Comparison of ENCODE assay signal across 8 cellular contexts in the genomic region with DNA sequence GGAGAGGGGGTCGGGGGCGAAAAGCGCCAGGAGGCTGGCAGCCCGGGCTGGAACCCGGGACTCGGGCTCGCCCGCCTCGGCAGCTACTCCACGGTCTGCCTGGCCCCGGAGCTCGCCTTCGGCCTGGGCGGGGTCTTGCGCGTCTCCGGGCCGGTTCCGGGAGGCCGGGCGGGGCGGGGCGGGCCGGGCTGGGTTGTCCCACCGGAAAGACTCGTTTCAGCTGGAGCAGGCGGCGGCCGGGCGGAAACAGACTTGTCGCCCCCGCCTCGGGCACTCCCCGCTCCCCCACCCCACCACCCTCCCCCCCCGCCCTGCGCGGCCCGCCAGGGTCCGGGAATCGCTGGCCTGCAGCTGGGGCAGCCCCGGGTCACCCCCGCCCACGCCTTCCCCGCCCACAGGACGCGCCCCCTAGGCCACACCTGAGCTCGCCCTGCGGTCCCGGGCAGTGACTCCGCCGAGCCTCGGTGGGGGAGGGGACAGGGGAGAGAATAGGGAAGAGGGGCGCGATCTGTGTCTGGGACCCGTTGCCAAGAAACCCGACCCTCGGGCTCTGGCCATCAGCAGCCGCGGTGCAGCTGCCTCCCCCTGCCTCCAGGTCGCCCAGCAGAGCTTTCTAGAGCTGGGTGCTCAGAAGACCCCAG.
DNase-seq lines count a peak whose midpoint lies in the region; ATAC-seq, FAIRE-seq and TF ChIP-seq lines count a peak whose summit lies in the region.

No MANE protein-coding gene starts in this region.

- H3K9ac ChIP-seq in H1 (replicated peaks in 1 of 4; ENCODE audit: extremely low read depth in 1 of 4, low read depth in 3 of 4, low read length in 3 of 4) (peak overlapping the region in 2 of 4 experiments; percentile 35 to 50; a peak in 3 of 7 replicates), mesenchymal stem cell (ENCODE audit: low read length) (peak overlapping the region; percentile 40)

- H2BK12ac ChIP-seq in H1 (ENCODE audit: low read depth, low read length) (0 out of 2 replicates have a peak overlapping the region, but pooled peaks have one; percentile 27), mesenchymal stem cell (ENCODE audit: low read length in 2 of 2) (no peak overlapping the region)

- intact Hi-C loops in uterus (cut with DNase I; ENCODE audit: low total_unique reads) = no loop called here

- H3K14ac ChIP-seq in H1 (ENCODE audit: insufficient read length) (no peak overlapping the region), mesenchymal stem cell (ENCODE audit: low read length in 2 of 2) (no peak overlapping the region)

- H3K4ac ChIP-seq in H1 (replicated peaks; ENCODE audit: insufficient read length, low read depth, low read length) (peak overlapping the region; percentile 80), mesenchymal stem cell (ENCODE audit: low read depth in 1 of 2, low read length in 2 of 2) (no peak overlapping the region)

- H3K23ac ChIP-seq in H1 (ENCODE audit: insufficient read length) (no peak overlapping the region), mesenchymal stem cell (ENCODE audit: low read length in 2 of 2) (no peak overlapping the region)

- H3K27me3 ChIP-seq in H1 (replicated peaks in 1 of 4; ENCODE audit: control insufficient read depth in 3 of 4, extremely low read depth in 1 of 4, insufficient read depth in 3 of 4, low read length in 3 of 4) (no peaks in the 10 kb centered on the region; a peak in 2 of 7 replicates), mesenchymal stem cell (ENCODE audit: control insufficient read depth in 1 of 2, insufficient read depth in 1 of 2, low read length in 2 of 2) (peaks cover 15 to 39% of the 10 kb centered on the region in 2 experiments), uterus (peaks cover 0 to 7% of the 10 kb centered on the region in 2 donors)

- H3K36me3 ChIP-seq in H1 (ENCODE audit: control insufficient read depth in 2 of 4, insufficient read depth in 4 of 4, low read length in 3 of 4) (no peaks in the 10 kb centered on the region), mesenchymal stem cell (ENCODE audit: control insufficient read depth in 1 of 2, insufficient read depth in 2 of 2, low read depth in 1 of 2, low read length in 2 of 2) (no peaks in the 10 kb centered on the region), uterus (no peaks in the 10 kb centered on the region)

- H3K18ac ChIP-seq in H1 (ENCODE audit: extremely low read depth, low read length) (peak overlapping the region; percentile 96; the same call in 1 of the 2 replicates), mesenchymal stem cell (ENCODE audit: low read depth in 1 of 2, low read length in 2 of 2) (no peak overlapping the region)

- no peaks in the 10 kb centered on the region for H3K36me3 Mint-ChIP-seq in activated naive CD8-positive, alpha-beta T cell
- H3K36me3 Mint-ChIP-seq in activated naive CD8-positive, alpha-beta T cell treated with anti-CD3 and anti-CD28 coated beads for 36 hours = no peaks in the 10 kb centered on the region

- H2AFZ ChIP-seq in H1 (ENCODE audit: low read length) (0 out of 2 replicates have a peak overlapping the region, but pooled peaks have one; percentile 34), mesenchymal stem cell (ENCODE audit: low read depth, low read length) (peak overlapping the region; percentile 42)

- H3K27me3 Mint-ChIP-seq in activated naive CD8-positive, alpha-beta T cell = peaks cover 41% of the 10 kb centered on the region
- peaks cover 71% of the 10 kb centered on the region for H3K27me3 Mint-ChIP-seq in activated naive CD8-positive, alpha-beta T cell treated with anti-CD3 and anti-CD28 coated beads for 36 hours

- peaks cover 15% of the 10 kb centered on the region; the same call in 1 of the 2 replicates for H3K23me2 ChIP-seq in H1 (ENCODE audit: low read depth, low read length)

- H3K4me3 Mint-ChIP-seq in activated naive CD8-positive, alpha-beta T cell = peak overlapping the region; percentile 77
- no peak overlapping the region for H3K4me3 Mint-ChIP-seq in activated naive CD8-positive, alpha-beta T cell treated with anti-CD3 and anti-CD28 coated beads for 36 hours

- H3K27ac ChIP-seq in H1 (ENCODE audit: low read depth, low read length) (no peak overlapping the region; the same call in 1 of the 2 replicates), mesenchymal stem cell (ENCODE audit: low read length, poor library complexity, severe bottlenecking) (no peak overlapping the region), uterus (peak overlapping the region; percentile 50 to 55)

- no peaks in the 10 kb centered on the region; a peak in 1 of 4 replicates for H3K9me3 ChIP-seq in H1 (ENCODE audit: insufficient read depth in 2 of 2, low read depth in 1 of 2, low read length in 1 of 2)
- no peaks in the 10 kb centered on the region for H3K9me3 ChIP-seq in mesenchymal stem cell (ENCODE audit: control insufficient read depth, low read length)
- no peaks in the 10 kb centered on the region for H3K9me3 ChIP-seq in uterus

- H4K91ac ChIP-seq in H1 (replicated peaks; ENCODE audit: insufficient read length, low read length) = peak overlapping the region; percentile 82
- H4K91ac ChIP-seq in mesenchymal stem cell (ENCODE audit: low read length) = no peak overlapping the region

- H2AK5ac ChIP-seq in H1 (ENCODE audit: low read depth, low read length) (no peak overlapping the region), mesenchymal stem cell (ENCODE audit: low read length, severe bottlenecking) (no peak overlapping the region)

- H3K9me3 Mint-ChIP-seq in activated naive CD8-positive, alpha-beta T cell (ENCODE audit: low read depth) = no peaks in the 10 kb centered on the region
- H3K9me3 Mint-ChIP-seq in activated naive CD8-positive, alpha-beta T cell treated with anti-CD3 and anti-CD28 coated beads for 36 hours = no peaks in the 10 kb centered on the region

- H2BK5ac ChIP-seq in H1 (ENCODE audit: low read depth, low read length) (peak overlapping the region; percentile 78; the same call in 1 of the 2 replicates), mesenchymal stem cell (ENCODE audit: low read depth, low read length, poor library complexity, severe bottlenecking) (no peak overlapping the region)

- TF ChIP-seq CTCF in H1 (IDR thresholded peaks at IDR 0.05; ENCODE audit: control extremely low read depth in 1 of 3, insufficient read depth in 1 of 3, low read depth in 1 of 3, low read length in 3 of 3) = no peak
- no peak for TF ChIP-seq CTCF in uterus (IDR thresholded peaks at IDR 0.05)

- peaks cover 10% of the 10 kb centered on the region for H3K4me1 Mint-ChIP-seq in activated naive CD8-positive, alpha-beta T cell (ENCODE audit: low read depth)
- H3K4me1 Mint-ChIP-seq in activated naive CD8-positive, alpha-beta T cell treated with anti-CD3 and anti-CD28 coated beads for 36 hours = peaks cover 3% of the 10 kb centered on the region

- FAIRE-seq in H1 (lab: Jason Lieb, UNC) = no peak

- no peak for TF ChIP-seq EP300 in H1 (IDR thresholded peaks at IDR 0.05; ENCODE audit: borderline replicate concordance in 1 of 2, low read depth in 2 of 2, low read length in 2 of 2)

- DNase-seq in activated naive CD8-positive, alpha-beta T cell treated with anti-CD3 and anti-CD28 coated beads for 36 hours = no peak
- DNase-seq in H1 (ENCODE audit: low read depth in 1 of 2, low spot score in 2 of 2) (peak in 1 of 2 experiments; percentile 84), mesenchymal stem cell (no peak), uterus (peak; percentile 40 to 58)
- DNase-seq in activated effector memory CD4-positive, alpha-beta T cell treated with Interleukin-2 at 50 U/mL for 16 hours = no peak

- peak overlapping the region; percentile 44 for H4K5ac ChIP-seq in H1 (ENCODE audit: insufficient read length, low read depth, low read length)

- WGBS in H1 (ENCODE audit: extremely low coverage in 1 of 2, insufficient coverage in 1 of 2, insufficient read length in 1 of 2, insufficient replicate concordance in 2 of 2, low coverage in 1 of 2, low lambda C conversion rate in 2 of 2, missing lambda C conversion rate in 1 of 2), 2 experiments = 2% methylated on average over 12 of the region's 60 CpGs; no CpG with 5 or more reads in 1 of the 2 experiments
- WGBS in mesenchymal stem cell = 3% methylated on average over 18 of the region's 60 CpGs

- H3K4me2 ChIP-seq in H1 (ENCODE audit: insufficient read depth in 1 of 2, low read depth in 2 of 2, low read length in 2 of 2) = peak overlapping the region; percentile 81 to 91
- peak overlapping the region; percentile 91 for H3K4me2 ChIP-seq in mesenchymal stem cell (ENCODE audit: low read length, poor library complexity, severe bottlenecking)

- H3K4me1 ChIP-seq in H1 (replicated peaks in 1 of 4; ENCODE audit: control insufficient read depth in 3 of 4, insufficient read depth in 4 of 4, low read length in 3 of 4) (peaks cover 5 to 10% (median 6%) of the 10 kb centered on the region in 4 experiments; a peak in 6 of 7 replicates), mesenchymal stem cell (ENCODE audit: control insufficient read depth, insufficient read depth, low read depth, low read length) (peaks cover 16% of the 10 kb centered on the region), uterus (peaks cover 0 to 3% of the 10 kb centered on the region in 2 donors)

- H2BK20ac ChIP-seq in H1 (ENCODE audit: low read length) = no peak overlapping the region

- TF ChIP-seq RAD21 in H1 (IDR thresholded peaks at IDR 0.05 in 1 of 2, conservative IDR thresholded peaks at IDR 0.05 in 1 of 2; ENCODE audit: low read depth in 2 of 2, low read length in 2 of 2) = no peak

- no peak overlapping the region for H3K27ac Mint-ChIP-seq in activated naive CD8-positive, alpha-beta T cell
- no peak overlapping the region for H3K27ac Mint-ChIP-seq in activated naive CD8-positive, alpha-beta T cell treated with anti-CD3 and anti-CD28 coated beads for 36 hours

- no peaks in the 10 kb centered on the region for H3K79me2 ChIP-seq in H1 (ENCODE audit: control insufficient read depth in 1 of 2, insufficient read depth in 2 of 2, low read length in 2 of 2)

- H2BK120ac ChIP-seq in H1 (replicated peaks; ENCODE audit: low read depth, low read length) (peak overlapping the region; percentile 10), mesenchymal stem cell (ENCODE audit: low read depth, low read length) (no peak overlapping the region)

- CTCF ChIA-PET in H1 (lab: Charles Lee; ENCODE audit: partially characterized antibody) = interaction anchor here (0.6 to 1.2 kb wide), 5 partner anchors 20 to 190 kb away, joined by 3 to 4 read pairs (median 3); no protein-coding TSS in a partner anchor

- H4K20me1 ChIP-seq in H1 (replicated peaks in 1 of 2; ENCODE audit: control insufficient read depth in 1 of 2, insufficient read depth in 2 of 2, low read length in 2 of 2) = no peaks in the 10 kb centered on the region

- no peak overlapping the region for H2BK15ac ChIP-seq in H1 (ENCODE audit: low read length)
- no peak overlapping the region for H2BK15ac ChIP-seq in mesenchymal stem cell (ENCODE audit: low read depth, poor library complexity, severe bottlenecking)

- TF ChIP-seq POLR2A in H1 (IDR thresholded peaks at IDR 0.05; ENCODE audit: control extremely low read depth in 1 of 2, low read depth in 2 of 2, low read length in 2 of 2) = no peak
- TF ChIP-seq POLR2A in uterus (IDR thresholded peaks at IDR 0.05) = no peak

- H3K56ac ChIP-seq in H1 (replicated peaks; ENCODE audit: insufficient read length, low read depth, low read length) = peak overlapping the region; percentile 74

- no peak for ATAC-seq in GM19035 (IDR thresholded peaks at IDR 0.05; ENCODE audit: unreplicated experiment)
- ATAC-seq in HG03280 (IDR thresholded peaks at IDR 0.05; ENCODE audit: unreplicated experiment) = no peak

- H3K4me3 ChIP-seq in H1 (ENCODE audit: extremely low read depth in 1 of 4, insufficient read depth in 2 of 4, low read depth in 3 of 4, low read length in 4 of 4) = peak overlapping the region; percentile 39 to 64 (median 62)
- H3K4me3 ChIP-seq in mesenchymal stem cell (ENCODE audit: insufficient read depth in 1 of 2, low read depth in 1 of 2, low read length in 2 of 2) = peak overlapping the region; percentile 49 to 55
- peak overlapping the region; percentile 20 to 36 for H3K4me3 ChIP-seq in uterus

- H3K79me1 ChIP-seq in H1 (ENCODE audit: low read depth, low read length) = no peaks in the 10 kb centered on the region; the same call in 1 of the 2 replicates
- no peaks in the 10 kb centered on the region for H3K79me1 ChIP-seq in mesenchymal stem cell (replicated peaks; ENCODE audit: low read length, poor library complexity, severe bottlenecking)

- peak overlapping the region; percentile 96 for H4K8ac ChIP-seq in H1 (ENCODE audit: extremely low read depth, insufficient read depth, low read length)
- H4K8ac ChIP-seq in mesenchymal stem cell (ENCODE audit: low read length) = no peak overlapping the region

- POLR2A ChIA-PET in H1 (lab: Charles Lee; ENCODE audit: partially characterized antibody) = interaction anchor here (0.5 to 2.9 kb wide), 12 partner anchors 11 to 267 kb away, joined by 3 to 35 read pairs (median 4); partner anchors contain the start of genes KCTD15 and LSM14A

Comparison
In these comparisons a context has a peak if more than half of its experiments do, and no peak if none do; other contexts are left out.
1. DNase-seq: peak in uterus (2 of 2); none in activated naive CD8-positive, alpha-beta T cell treated with anti-CD3 and anti-CD28 coated beads for 36 hours (single experiment), mesenchymal stem cell (single experiment) and activated effector memory CD4-positive, alpha-beta T cell treated with Interleukin-2 at 50 U/mL for 16 hours (single experiment).
2. H3K27ac ChIP-seq: peak in uterus (2 of 2); none in H1 (single experiment) and mesenchymal stem cell (single experiment).
3. Peak in every context shown above with its lines, with median percentiles within 50 percentile points of each other: H3K4me3 ChIP-seq.